In the genomic region with DNA sequence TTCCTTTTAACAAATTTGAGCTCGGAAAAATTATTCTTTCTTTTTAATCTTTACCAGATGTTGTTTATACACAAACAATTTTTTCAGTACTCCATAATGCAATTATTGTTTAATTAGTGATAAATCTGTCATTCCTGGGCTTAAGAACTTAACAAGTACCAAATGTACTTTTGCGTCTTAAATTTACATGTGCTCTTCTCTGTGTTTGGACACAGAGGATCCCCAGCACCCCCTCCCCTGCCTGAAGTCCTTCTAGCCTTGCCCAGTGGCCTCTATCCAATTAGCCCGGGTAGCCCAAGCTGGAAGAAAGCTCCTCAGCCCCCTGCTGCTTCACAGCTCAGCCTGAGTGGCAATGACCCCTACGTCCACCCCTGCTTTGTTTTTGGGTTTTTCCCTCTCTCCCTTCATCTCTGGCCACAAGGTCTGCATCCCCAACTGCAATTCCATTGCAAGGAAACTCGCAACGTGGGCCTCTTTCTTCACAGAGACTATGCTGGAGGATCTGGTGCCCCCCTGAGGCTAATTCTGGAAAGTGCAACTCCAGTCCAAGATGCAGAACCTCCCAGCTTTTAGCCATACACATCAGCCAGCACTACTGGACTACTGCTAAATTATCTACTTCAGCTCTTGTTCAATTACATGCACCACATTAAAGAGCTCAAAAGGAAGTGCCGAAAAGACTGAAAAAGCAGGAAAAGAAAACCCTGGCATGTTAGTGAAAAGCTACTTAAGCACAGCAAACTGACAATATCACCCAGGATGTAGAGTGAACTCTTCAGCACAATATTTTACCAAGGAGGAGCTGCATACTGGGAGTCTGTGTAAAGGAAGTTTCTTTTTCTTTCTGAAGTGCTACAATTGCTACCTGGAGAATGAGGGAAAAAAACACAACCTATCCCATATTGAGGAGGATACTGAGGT, we compare ENCODE assay signal across 9 cellular contexts.
DNase-seq lines count a peak whose midpoint lies in the region; ATAC-seq and TF ChIP-seq lines count a peak whose summit lies in the region.
"Had no signal": no experiment of that assay in that cellular context is flagged by ENCODE, and none has a peak within 500 bp of the region (broad histone marks: within the 10 kb centered on the region; RNA-seq: fewer than 3 reads in every experiment).

No MANE protein-coding gene starts in this region.

- peaks cover 0 to 4% (median 2%) of the 10 kb centered on the region in 4 donors for H3K4me1 Mint-ChIP-seq in CD4-positive, alpha-beta memory T cell
- peaks cover 5% of the 10 kb centered on the region in 2 donors for H3K4me1 Mint-ChIP-seq in natural killer cell
- H3K4me1 Mint-ChIP-seq: IgD-negative memory B cell had no signal

- H3K27me3 ChIP-seq in CD4-positive, alpha-beta memory T cell (ENCODE audit: insufficient read depth, low read length): no peaks in the 10 kb centered on the region
- H3K27me3 ChIP-seq in HL-60 (ENCODE audit: insufficient read depth, poor library complexity, severe bottlenecking) (no peaks in the 10 kb centered on the region), OCI-LY1 (ENCODE audit: insufficient read depth, low read length) (no peaks in the 10 kb centered on the region), fibroblast of lung (ENCODE audit: control insufficient read depth, insufficient read depth, low read length) (no peaks in the 10 kb centered on the region), thyroid gland (no peaks in the 10 kb centered on the region)

- no peaks in the 10 kb centered on the region; the same call in 1 of the 2 replicates for H3F3A ChIP-seq in OCI-LY1 (ENCODE audit: insufficient read depth, low read length)

- H3K27ac ChIP-seq in CD4-positive, alpha-beta memory T cell (ENCODE audit: low read depth, low read length): no peak overlapping the region
- H3K27ac ChIP-seq in HL-60 (replicated peaks): no peak overlapping the region
- H3K27ac ChIP-seq in OCI-LY1 (ENCODE audit: low read depth, low read length, poor library complexity, severe bottlenecking): no peak overlapping the region
- H3K27ac ChIP-seq in fibroblast of lung (ENCODE audit: insufficient read depth, low read length): no peak overlapping the region
- H3K27ac ChIP-seq in thyroid gland: no peak overlapping the region

- TF ChIP-seq POLR2A in thyroid gland (IDR thresholded peaks at IDR 0.05): no peak

- no peaks in the 10 kb centered on the region for H4K20me1 ChIP-seq in OCI-LY1 (ENCODE audit: insufficient read depth, low read length)
- H4K20me1 ChIP-seq in fibroblast of lung (ENCODE audit: control insufficient read depth, extremely low read depth, insufficient read depth, low read length): no peaks in the 10 kb centered on the region

- no peaks in the 10 kb centered on the region for H3K36me3 ChIP-seq in CD4-positive, alpha-beta memory T cell (ENCODE audit: insufficient read depth, low read length)
- no peaks in the 10 kb centered on the region for H3K36me3 ChIP-seq in OCI-LY1 (ENCODE audit: insufficient read depth, low read length)
- H3K36me3 ChIP-seq in fibroblast of lung (ENCODE audit: control insufficient read depth, insufficient read depth, low read length): no peaks in the 10 kb centered on the region
- H3K36me3 ChIP-seq in thyroid gland: no peaks in the 10 kb centered on the region

- peaks cover 2 to 6% of the 10 kb centered on the region in 2 donors for H3K36me3 Mint-ChIP-seq in CD4-positive, alpha-beta memory T cell
- H3K36me3 Mint-ChIP-seq in natural killer cell: no peaks in the 10 kb centered on the region
- H3K36me3 Mint-ChIP-seq: IgD-negative memory B cell had no signal

- H3K9me3 ChIP-seq in CD4-positive, alpha-beta memory T cell (ENCODE audit: control insufficient read depth in 1 of 2, low read length in 2 of 2): no peaks in the 10 kb centered on the region
- H3K9me3 ChIP-seq in OCI-LY1 (ENCODE audit: low read length) (no peaks in the 10 kb centered on the region), fibroblast of lung (ENCODE audit: control insufficient read depth, insufficient read depth, low read depth, low read length) (no peaks in the 10 kb centered on the region), thyroid gland (no peaks in the 10 kb centered on the region)

- H3K9ac ChIP-seq in OCI-LY1 (ENCODE audit: low read length): no peak overlapping the region
- H3K9ac ChIP-seq in fibroblast of lung (ENCODE audit: insufficient read depth, low read length): no peak overlapping the region

- ATAC-seq in natural killer cell: peak in 2 of 3 donors; percentile 56 to 62
- ATAC-seq in HG03571 (IDR thresholded peaks at IDR 0.05; ENCODE audit: unreplicated experiment): no peak

- peak in 4 of 5 donors; percentile 21 to 41 (median 30) for DNase-seq in CD4-positive, alpha-beta memory T cell
- peak; percentile 25 to 54 for DNase-seq in HL-60 (ENCODE audit: low read depth in 1 of 2, low spot score in 1 of 2)
- DNase-seq in activated T-cell treated with anti-CD3 and anti-CD28 coated beads for 4 hours: peak; percentile 21
- DNase-seq in fibroblast of lung (ENCODE audit: low read depth in 2 of 2): peak; percentile 42 to 74
- DNase-seq in natural killer cell: peak; percentile 31
- peak; percentile 65 to 73 for DNase-seq in thyroid gland

- no peaks in the 10 kb centered on the region for H3K27me3 Mint-ChIP-seq in CD4-positive, alpha-beta memory T cell
- no peaks in the 10 kb centered on the region for H3K27me3 Mint-ChIP-seq in natural killer cell (ENCODE audit: low read depth in 2 of 2)
- H3K27me3 Mint-ChIP-seq: IgD-negative memory B cell had no signal

- no peak overlapping the region for H3K4me3 ChIP-seq in CD4-positive, alpha-beta memory T cell (ENCODE audit: low read length in 2 of 2)
- H3K4me3 ChIP-seq in HL-60 (replicated peaks; ENCODE audit: insufficient read depth, low read length) (no peak overlapping the region), OCI-LY1 (ENCODE audit: low read depth, low read length, poor library complexity, severe bottlenecking) (no peak overlapping the region), fibroblast of lung (replicated peaks in 1 of 4; ENCODE audit: control extremely low read depth in 1 of 4, insufficient read depth in 1 of 4, low read depth in 3 of 4, low read length in 4 of 4) (no peak overlapping the region), thyroid gland (replicated peaks in 1 of 3) (no peak overlapping the region)

- H3K4me1 ChIP-seq in CD4-positive, alpha-beta memory T cell (ENCODE audit: insufficient read depth, low read length): peaks cover 4% of the 10 kb centered on the region
- peaks cover 3% of the 10 kb centered on the region for H3K4me1 ChIP-seq in OCI-LY1 (ENCODE audit: insufficient read depth, low read length, severe bottlenecking)
- H3K4me1 ChIP-seq in fibroblast of lung (ENCODE audit: control insufficient read depth, extremely low read depth, insufficient read depth, low read length): no peaks in the 10 kb centered on the region
- H3K4me1 ChIP-seq in thyroid gland: peaks cover 3 to 15% of the 10 kb centered on the region in 2 donors

- TF ChIP-seq CTCF in HL-60 (IDR thresholded peaks at IDR 0.05; ENCODE audit: insufficient read depth, low read length) (peak; percentile 75), OCI-LY1 (IDR thresholded peaks at IDR 0.05; ENCODE audit: low read length) (peak; percentile 93), fibroblast of lung (conservative IDR thresholded peaks at IDR 0.05 in 1 of 2, IDR thresholded peaks at IDR 0.05 in 1 of 2; ENCODE audit: low read depth in 1 of 2, low read length in 2 of 2) (peak; percentile 93 to 95), natural killer cell (IDR thresholded peaks at IDR 0.05) (peak; percentile 79), thyroid gland (IDR thresholded peaks at IDR 0.05) (peak; percentile 49 to 85 (median 80))

- H3K27ac Mint-ChIP-seq in CD4-positive, alpha-beta memory T cell: peak overlapping the region in 1 of 7 donors; percentile 20
- H3K27ac Mint-ChIP-seq in natural killer cell: no peak overlapping the region

- no peaks in the 10 kb centered on the region for H3K9me3 Mint-ChIP-seq in CD4-positive, alpha-beta memory T cell
- H3K9me3 Mint-ChIP-seq in natural killer cell: no peaks in the 10 kb centered on the region
- H3K9me3 Mint-ChIP-seq: IgD-negative memory B cell had no signal

- no peak overlapping the region for H2AFZ ChIP-seq in OCI-LY1 (ENCODE audit: low read length)
- peak overlapping the region; percentile 33 for H2AFZ ChIP-seq in fibroblast of lung (ENCODE audit: low read length)

- 35 to 41% methylated on average over 7 of the region's 7 CpGs for WGBS in thyroid gland, 2 donors

- POLR2A ChIA-PET in CD4-positive, alpha-beta memory T cell (lab: Charles Lee; ENCODE audit: partially characterized antibody): no interaction called here

- no peaks in the 10 kb centered on the region for H3K79me2 ChIP-seq in OCI-LY1 (ENCODE audit: insufficient read depth, low read length)
- H3K79me2 ChIP-seq in fibroblast of lung (ENCODE audit: control insufficient read depth, insufficient read depth, low read length): no peaks in the 10 kb centered on the region

- intact Hi-C loops in CD4-positive, alpha-beta memory T cell (cut with micrococcal nuclease): loop anchor here (1.0 kb wide), 3 partner anchors 348 to 462 kb away; no protein-coding TSS in a partner anchor
- intact Hi-C loops in natural killer cell (cut with micrococcal nuclease): loop anchor here (1.0 to 2.0 kb wide), 3 partner anchors 348 to 462 kb away; no protein-coding TSS in a partner anchor
- intact Hi-C loops in thyroid gland (cut with DNase I): no loop called here

- CTCF ChIA-PET in CD4-positive, alpha-beta memory T cell (lab: Charles Lee; ENCODE audit: partially characterized antibody): interaction anchor here (0.7 to 10.7 kb wide), 28 partner anchors 9 to 491 kb away, joined by 3 to 385 read pairs (median 4); a partner anchor contains a TSS

- no peak overlapping the region for H3K4me2 ChIP-seq in OCI-LY1 (ENCODE audit: low read length)
- H3K4me2 ChIP-seq in fibroblast of lung (ENCODE audit: extremely low read depth, insufficient read depth, low read length): peak overlapping the region; percentile 5

- no peak overlapping the region for H3K4me3 Mint-ChIP-seq in CD4-positive, alpha-beta memory T cell
- H3K4me3 Mint-ChIP-seq in natural killer cell: no peak overlapping the region
- H3K4me3 Mint-ChIP-seq: IgD-negative memory B cell had no signal

- H3K9me2 ChIP-seq in OCI-LY1 (ENCODE audit: low read depth, low read length): no peaks in the 10 kb centered on the region
